ENCODE assay signal across 4 cellular contexts in genomic region chr11:94117197-94117574, GRCh38.
"Had no signal": no experiment of that assay in that cellular context is flagged by ENCODE, and none has a peak within 500 bp of the region (broad histone marks: within the 10 kb centered on the region; RNA-seq: fewer than 3 reads in every experiment).

No MANE protein-coding gene starts in this region.

- H3K4me3 ChIP-seq: GM23338 had no signal

- H3K4me2 ChIP-seq: GM23338 had no signal

- H2AFZ ChIP-seq: GM23338 had no signal

- H3K27ac ChIP-seq: HL-60 had no signal

- DNase-seq: H9, KBM-7 had no signal

- ATAC-seq: GM23338 had no signal
